In genomic region chr11:125338886-125339811, GRCh38 we compare ENCODE assay signal across 14 cellular contexts.
DNase-seq lines count a peak whose midpoint lies in the region; ATAC-seq and TF ChIP-seq lines count a peak whose summit lies in the region.
"Had no signal": no experiment of that assay in that cellular context is flagged by ENCODE, and none has a peak within 500 bp of the region (broad histone marks: within the 10 kb centered on the region; RNA-seq: fewer than 3 reads in every experiment).

No MANE protein-coding gene starts in this region.

- no peaks in the 10 kb centered on the region for H3K9me3 ChIP-seq in endodermal cell (ENCODE audit: control insufficient read depth, low read length)
- H3K9me3 ChIP-seq: esophagus squamous epithelium had no signal

- H3K36me3 ChIP-seq in endodermal cell (ENCODE audit: control insufficient read depth, insufficient read depth, low read length), result no peaks in the 10 kb centered on the region
- H3K36me3 ChIP-seq: esophagus squamous epithelium had no signal

- TF ChIP-seq CTCF in endodermal cell (conservative IDR thresholded peaks at IDR 0.05), result no peak

- H3K27me3 ChIP-seq in endodermal cell (ENCODE audit: control insufficient read depth, insufficient read depth, low read length, poor library complexity, severe bottlenecking), result no peaks in the 10 kb centered on the region
- H3K27me3 ChIP-seq: esophagus squamous epithelium had no signal

- H3K4me1 ChIP-seq in endodermal cell (ENCODE audit: control insufficient read depth, insufficient read depth, low read length), result no peaks in the 10 kb centered on the region
- H3K4me1 ChIP-seq: parathyroid adenoma had no signal

- DNase-seq in NOMO-1 treated with dmso at 0.1 percent for 144 hours (lab: John Stamatoyannopoulos, UW; ENCODE audit: unreplicated experiment), result peak; percentile 46
- no peak for DNase-seq in endodermal cell
- peak; percentile 49 for DNase-seq in mesenteric fat pad (ENCODE audit: low spot score)
- peak; percentile 16 for DNase-seq in stromal cell of bone marrow (ENCODE audit: low read depth)
- no peak for DNase-seq in GM03348 (ENCODE audit: low spot score)
- DNase-seq: CD4-positive, CD25-positive, alpha-beta regulatory T cell; esophagus squamous epithelium; H7; NCI-H2081 treated with DMSO at 0.1 percent for 48 hours had no signal

- ATAC-seq in GM19035 (IDR thresholded peaks at IDR 0.05; ENCODE audit: unreplicated experiment), result no peak
- ATAC-seq in HG03457 (IDR thresholded peaks at IDR 0.05; ENCODE audit: unreplicated experiment), result no peak
- no peak for ATAC-seq in HG03045 (IDR thresholded peaks at IDR 0.05; ENCODE audit: unreplicated experiment)
- ATAC-seq: Panc1 had no signal

- peaks cover 2% of the 10 kb centered on the region for H3K27me3 Mint-ChIP-seq in endodermal cell (ENCODE audit: insufficient read depth)

- H3K27ac Mint-ChIP-seq in endodermal cell, result no peak overlapping the region
- H3K27ac Mint-ChIP-seq: CD4-positive, CD25-positive, alpha-beta regulatory T cell had no signal

- WGBS in endodermal cell (ENCODE audit: insufficient coverage in 1 of 2, insufficient read length in 1 of 2), 2 experiments, result 91 to 92% methylated on average over 10 to 17 of the region's 17 CpGs

- peaks cover 20% of the 10 kb centered on the region for H3K4me1 Mint-ChIP-seq in endodermal cell
- H3K4me1 Mint-ChIP-seq: CD4-positive, CD25-positive, alpha-beta regulatory T cell had no signal

- no peak overlapping the region for H3K4me3 Mint-ChIP-seq in endodermal cell
- H3K4me3 Mint-ChIP-seq: CD4-positive, CD25-positive, alpha-beta regulatory T cell had no signal

- no peaks in the 10 kb centered on the region for H3K36me3 Mint-ChIP-seq in endodermal cell (ENCODE audit: low read depth)
- H3K36me3 Mint-ChIP-seq: CD4-positive, CD25-positive, alpha-beta regulatory T cell had no signal

- no peak overlapping the region for H3K4me3 ChIP-seq in endodermal cell (ENCODE audit: low read length)
- H3K4me3 ChIP-seq: esophagus squamous epithelium had no signal

- H3K27ac ChIP-seq in endodermal cell (ENCODE audit: low read depth, low read length), result peak overlapping the region; percentile 44
- H3K27ac ChIP-seq: parathyroid adenoma had no signal

- H3K9me3 Mint-ChIP-seq in endodermal cell, result no peaks in the 10 kb centered on the region
- H3K9me3 Mint-ChIP-seq: CD4-positive, CD25-positive, alpha-beta regulatory T cell had no signal

- H3K9ac ChIP-seq in endodermal cell (ENCODE audit: extremely low read depth, low read length, poor library complexity, severe bottlenecking), result no peak overlapping the region
- H3K9ac ChIP-seq: parathyroid adenoma had no signal

Comparison
In these comparisons a context has a peak if more than half of its experiments do, and no peak if none do; other contexts are left out.
1. DNase-seq: peak in NOMO-1 treated with dmso at 0.1 percent for 144 hours (single experiment), mesenteric fat pad (single experiment) and stromal cell of bone marrow (single experiment); none in endodermal cell (single experiment) and GM03348 (single experiment).